28 cellular contexts compared by ENCODE assay signal in genomic region chr12:3177778-3178435, GRCh38.
A peak's percentile ranks its signal among the peaks of the same experiment; 100 is the strongest.
DNase-seq lines count a peak whose midpoint lies in the region; ATAC-seq, FAIRE-seq and TF ChIP-seq lines count a peak whose summit lies in the region.
"Had no signal": no experiment of that assay in that cellular context is flagged by ENCODE, and none has a peak within 500 bp of the region (broad histone marks: within the 10 kb centered on the region; RNA-seq: fewer than 3 reads in every experiment).

No MANE protein-coding gene starts in this region.

- H4K8ac ChIP-seq in H1 (ENCODE audit: extremely low read depth, insufficient read depth, low read length): no peak overlapping the region

- no peak overlapping the region for H3K27ac Mint-ChIP-seq in T-cell
- H3K27ac Mint-ChIP-seq: activated naive CD8-positive, alpha-beta T cell treated with anti-CD3 and anti-CD28 coated beads for 36 hours; activated T-helper 17 cell treated with anti-CD3 and anti-CD28 coated beads, Interleukin-2, amount 50 U/mL, for 72 hours; CD8-positive, alpha-beta T cell had no signal

- H3K27me3 ChIP-seq in BLaER1: no peaks in the 10 kb centered on the region
- H3K27me3 ChIP-seq in H1 (replicated peaks in 1 of 4; ENCODE audit: control insufficient read depth in 3 of 4, extremely low read depth in 1 of 4, insufficient read depth in 3 of 4, low read length in 3 of 4): no peaks in the 10 kb centered on the region
- H3K27me3 ChIP-seq: ascending aorta, cardiac muscle cell, heart left ventricle, right lobe of liver had no signal

- no peaks in the 10 kb centered on the region for H3K9me3 ChIP-seq in BLaER1
- no peaks in the 10 kb centered on the region for H3K9me3 ChIP-seq in H1 (ENCODE audit: insufficient read depth in 2 of 2, low read depth in 1 of 2, low read length in 1 of 2)
- H3K9me3 ChIP-seq: ascending aorta, heart left ventricle, right lobe of liver had no signal

- no peak overlapping the region for H3K4ac ChIP-seq in H1 (replicated peaks; ENCODE audit: insufficient read length, low read depth, low read length)

- H3K4me1 Mint-ChIP-seq in T-cell: peaks cover 2 to 6% (median 4%) of the 10 kb centered on the region in 3 donors
- H3K4me1 Mint-ChIP-seq: activated T-helper 17 cell treated with anti-CD3 and anti-CD28 coated beads, Interleukin-2, amount 50 U/mL, for 72 hours had no signal

- H3K27ac ChIP-seq in BLaER1 (peak overlapping the region; percentile 38; the same call in 1 of the 2 replicates), H1 (ENCODE audit: low read depth, low read length) (no peak overlapping the region)
- H3K27ac ChIP-seq: ascending aorta, cardiac muscle cell, coronary artery, HL-60, right lobe of liver had no signal

- POLR2A ChIA-PET in H1 (lab: Charles Lee; ENCODE audit: partially characterized antibody): interaction anchor here (0.7 kb wide), 1 partner anchor 9 kb away, joined by 3 read pairs; no protein-coding TSS in a partner anchor
- POLR2A ChIA-PET in T-cell (lab: Charles Lee): no interaction called here

- DNase-seq in H1 (ENCODE audit: low read depth in 1 of 2, low spot score in 2 of 2) (no peak), T-cell (no peak), posterior vena cava (ENCODE audit: low spot score) (no peak), amygdala (lab: John Stamatoyannopoulos, UW) (no peak), KG1 (lab: John Stamatoyannopoulos, UW) (no peak)
- DNase-seq: activated CD4-positive, alpha-beta T cell treated with anti-CD3 and anti-CD28 coated beads, Interleukin-2, amount 50 U/mL, for 4 hours; activated CD8-positive, alpha-beta memory T cell treated with anti-CD3 and anti-CD28 coated beads, Interleukin-2, amount 50 U/mL, for 4 hours; activated naive CD8-positive, alpha-beta T cell treated with anti-CD3 and anti-CD28 coated beads for 36 hours; CD8-positive, alpha-beta T cell; DMS 273 treated with DMSO at 0.1 percent for 48 hours; effector memory CD4-positive, alpha-beta T cell; heart left ventricle; Karpas-422; NCI-H1436; NCI-H446; stimulated activated CD4-positive, alpha-beta T cell treated with anti-CD3 and anti-CD28 coated beads, Interleukin-2, amount 100 ng/mL, for 48 hours; trophoblast cell had no signal

- H3K79me1 ChIP-seq in H1 (ENCODE audit: low read depth, low read length): peaks cover 3% of the 10 kb centered on the region

- H3K4me3 ChIP-seq in BLaER1 (no peak overlapping the region), H1 (ENCODE audit: extremely low read depth in 1 of 4, insufficient read depth in 2 of 4, low read depth in 3 of 4, low read length in 4 of 4) (no peak overlapping the region)
- H3K4me3 ChIP-seq: ascending aorta, cardiac muscle cell, coronary artery, heart left ventricle, lung, right lobe of liver had no signal

- H2BK20ac ChIP-seq in H1 (ENCODE audit: low read length): no peak overlapping the region

- no peak overlapping the region for H3K56ac ChIP-seq in H1 (replicated peaks; ENCODE audit: insufficient read length, low read depth, low read length)

- H3K36me3 ChIP-seq in BLaER1 (no peaks in the 10 kb centered on the region), H1 (ENCODE audit: control insufficient read depth in 2 of 4, insufficient read depth in 4 of 4, low read length in 3 of 4) (no peaks in the 10 kb centered on the region)
- H3K36me3 ChIP-seq: ascending aorta, cardiac muscle cell, heart left ventricle, right lobe of liver had no signal

- no peak for TF ChIP-seq RAD21 in H1 (IDR thresholded peaks at IDR 0.05 in 1 of 2, conservative IDR thresholded peaks at IDR 0.05 in 1 of 2; ENCODE audit: low read depth in 2 of 2, low read length in 2 of 2)

- H4K5ac ChIP-seq in H1 (ENCODE audit: insufficient read length, low read depth, low read length): no peak overlapping the region

- 0 out of 2 replicates have a peak overlapping the region, but pooled peaks have one; percentile 32 for H3K18ac ChIP-seq in H1 (ENCODE audit: extremely low read depth, low read length)

- ATAC-seq in GM19035 (IDR thresholded peaks at IDR 0.05; ENCODE audit: unreplicated experiment) (peak; percentile 62), HG03354 (IDR thresholded peaks at IDR 0.05; ENCODE audit: poor library complexity, severe bottlenecking, unreplicated experiment) (peak; percentile 69), T-cell (replicated peaks in 1 of 4) (no peak)
- ATAC-seq: activated T-helper 17 cell treated with anti-CD3 and anti-CD28 coated beads, Interleukin-2, amount 50 U/mL, for 72 hours; CD8-positive, alpha-beta T cell had no signal

- TF ChIP-seq EP300 in H1 (IDR thresholded peaks at IDR 0.05; ENCODE audit: borderline replicate concordance in 1 of 2, low read depth in 2 of 2, low read length in 2 of 2): no peak

- H3K4me2 ChIP-seq in BLaER1 (peak overlapping the region; percentile 79), H1 (ENCODE audit: insufficient read depth in 1 of 2, low read depth in 2 of 2, low read length in 2 of 2) (peak overlapping the region in 1 of 2 experiments; percentile 10; a peak in 1 of 4 replicates)

- H2BK12ac ChIP-seq in H1 (ENCODE audit: low read depth, low read length): no peak overlapping the region; the same call in 1 of the 2 replicates

- no peak for TF ChIP-seq POLR2A in H1 (IDR thresholded peaks at IDR 0.05; ENCODE audit: control extremely low read depth in 1 of 2, low read depth in 2 of 2, low read length in 2 of 2)

- no peaks in the 10 kb centered on the region for H3K79me2 ChIP-seq in H1 (ENCODE audit: control insufficient read depth in 1 of 2, insufficient read depth in 2 of 2, low read length in 2 of 2)

- H4K91ac ChIP-seq in H1 (replicated peaks; ENCODE audit: insufficient read length, low read length): no peak overlapping the region

- peaks cover 3% of the 10 kb centered on the region; the same call in 1 of the 2 replicates for H3K23me2 ChIP-seq in H1 (ENCODE audit: low read depth, low read length)

- H3K9me3 Mint-ChIP-seq in T-cell: no peaks in the 10 kb centered on the region
- H3K9me3 Mint-ChIP-seq: activated naive CD8-positive, alpha-beta T cell treated with anti-CD3 and anti-CD28 coated beads for 36 hours; activated T-helper 17 cell treated with anti-CD3 and anti-CD28 coated beads, Interleukin-2, amount 50 U/mL, for 72 hours; CD8-positive, alpha-beta T cell; neural crest cell had no signal

- H3K27me3 Mint-ChIP-seq in T-cell: peaks cover 20 to 23% of the 10 kb centered on the region in 2 donors

- TF ChIP-seq CTCF in H1 (IDR thresholded peaks at IDR 0.05; ENCODE audit: control extremely low read depth in 1 of 3, insufficient read depth in 1 of 3, low read depth in 1 of 3, low read length in 3 of 3): no peak

- no peak overlapping the region for H2BK15ac ChIP-seq in H1 (ENCODE audit: low read length)

- 81% methylated on average over 16 of the region's 18 CpGs; no CpG with 5 or more reads in 1 of the 2 experiments for WGBS in H1 (ENCODE audit: extremely low coverage in 1 of 2, insufficient coverage in 1 of 2, insufficient read length in 1 of 2, insufficient replicate concordance in 2 of 2, low coverage in 1 of 2, low lambda C conversion rate in 2 of 2, missing lambda C conversion rate in 1 of 2), 2 experiments

- intact Hi-C loops in posterior vena cava (cut with DNase I): no loop called here

- no peak overlapping the region for H2BK120ac ChIP-seq in H1 (replicated peaks; ENCODE audit: low read depth, low read length)

- no peak overlapping the region for H2AK5ac ChIP-seq in H1 (ENCODE audit: low read depth, low read length)

- peaks cover 60% of the 10 kb centered on the region for H3K4me1 ChIP-seq in BLaER1
- peaks cover 2 to 11% (median 5%) of the 10 kb centered on the region in 4 experiments; a peak in 6 of 7 replicates for H3K4me1 ChIP-seq in H1 (replicated peaks in 1 of 4; ENCODE audit: control insufficient read depth in 3 of 4, insufficient read depth in 4 of 4, low read length in 3 of 4)
- H3K4me1 ChIP-seq: ascending aorta, right lobe of liver had no signal

- no peak overlapping the region for H3K14ac ChIP-seq in H1 (ENCODE audit: insufficient read length)

- H4K20me1 ChIP-seq in BLaER1: peaks cover 25% of the 10 kb centered on the region
- H4K20me1 ChIP-seq in H1 (replicated peaks in 1 of 2; ENCODE audit: control insufficient read depth in 1 of 2, insufficient read depth in 2 of 2, low read length in 2 of 2): no peaks in the 10 kb centered on the region

- no peaks in the 10 kb centered on the region for H3K36me3 Mint-ChIP-seq in T-cell
- H3K36me3 Mint-ChIP-seq: activated naive CD8-positive, alpha-beta T cell treated with anti-CD3 and anti-CD28 coated beads for 36 hours; CD8-positive, alpha-beta T cell had no signal

- no peak overlapping the region for H2AFZ ChIP-seq in H1 (ENCODE audit: low read length)

- H2BK5ac ChIP-seq in H1 (ENCODE audit: low read depth, low read length): peak overlapping the region; percentile 52; the same call in 1 of the 2 replicates

- H3K9ac ChIP-seq in BLaER1 (0 out of 2 replicates have a peak overlapping the region, but pooled peaks have one; percentile 31), H1 (replicated peaks in 1 of 4; ENCODE audit: extremely low read depth in 1 of 4, low read depth in 3 of 4, low read length in 3 of 4) (no peak overlapping the region)

- H3K4me3 Mint-ChIP-seq in T-cell: no peak overlapping the region
- H3K4me3 Mint-ChIP-seq: activated naive CD8-positive, alpha-beta T cell treated with anti-CD3 and anti-CD28 coated beads for 36 hours; activated T-helper 17 cell treated with anti-CD3 and anti-CD28 coated beads, Interleukin-2, amount 50 U/mL, for 72 hours; CD8-positive, alpha-beta T cell; neural crest cell had no signal

- CTCF ChIA-PET in H1 (lab: Charles Lee; ENCODE audit: partially characterized antibody): interaction anchor here (0.9 to 2.4 kb wide), 10 partner anchors 10 to 328 kb away, joined by 3 to 10 read pairs (median 4); no protein-coding TSS in a partner anchor
- CTCF ChIA-PET in T-cell (lab: Charles Lee): no interaction called here

- FAIRE-seq in H1 (lab: Jason Lieb, UNC): no peak

- H3K23ac ChIP-seq in H1 (ENCODE audit: insufficient read length): no peak overlapping the region

TF ChIP-seq in H1, 55 proteins besides CTCF, POLR2A, EP300 and RAD21:
- TF ChIP-seq YY1 (IDR thresholded peaks at IDR 0.05; ENCODE audit: low read depth, low read length) (no peak), JUND (IDR thresholded peaks at IDR 0.05; ENCODE audit: low read length) (no peak), RXRA (IDR thresholded peaks at IDR 0.05; ENCODE audit: insufficient read depth, low read depth, low read length) (no peak), CHD1 (IDR thresholded peaks at IDR 0.05; ENCODE audit: low read depth, low read length) (no peak), NANOG (IDR thresholded peaks at IDR 0.05; ENCODE audit: insufficient read depth, low read depth, low read length, poor library complexity, severe bottlenecking) (no peak)

Comparison
In these comparisons a context has a peak if more than half of its experiments do, and no peak if none do; other contexts are left out.
1. ATAC-seq: peak in GM19035 (single experiment) and HG03354 (single experiment); none in T-cell (0 of 4).